Comparison of ENCODE assay signal across 13 cellular contexts in genomic region chr11:17415523-17416104, GRCh38. TPM values are rescaled to one million over a fixed set of nuclear protein-coding genes. Genes with fewer than 3 reads are reported as not detected.
"Had no signal": no experiment of that assay in that cellular context is flagged by ENCODE, and none has a peak within 500 bp of the region (broad histone marks: within the 10 kb centered on the region; RNA-seq: fewer than 3 reads in every experiment).

No MANE protein-coding gene starts in this region.

- DNase-seq: activated B cell treated with CpG ODN at 0.5 μM for 24 hours; activated CD4-positive, alpha-beta T cell treated with anti-CD3 and anti-CD28 coated beads for 48 hours; activated naive CD8-positive, alpha-beta T cell treated with anti-CD3 and anti-CD28 coated beads, Interleukin-2, amount 50 U/mL, for 24 hours; foreskin melanocyte; naive thymus-derived CD4-positive, alpha-beta T cell; pancreas; stomach; testis had no signal

- ATAC-seq: activated naive CD8-positive, alpha-beta T cell treated with anti-CD3 and anti-CD28 coated beads, Interleukin-2, amount 50 U/mL, for 24 hours; naive thymus-derived CD4-positive, alpha-beta T cell; pancreas had no signal

- H3K27me3 ChIP-seq: pancreas, testis had no signal

- H3K4me3 Mint-ChIP-seq: activated B cell treated with CpG ODN at 0.5 μM for 24 hours; activated naive CD8-positive, alpha-beta T cell treated with anti-CD3 and anti-CD28 coated beads, Interleukin-2, amount 50 U/mL, for 24 hours; activated T-helper 1 cell treated with anti-CD3 and anti-CD28 coated beads, Interleukin-12 subunit alpha, Interleukin-12 subunit beta, Interleukin-2, Interleukin-4 antibody, amounts not matched to agents 30 ng/mL and 10 ng/mL and 1 ng/mL, durations not matched to agents 14 hours and 24 hours and 36 hours; T-helper 1 cell treated with Interleukin-12 subunit alpha and Interleukin-12 subunit beta and Interleukin-4 antibody, amounts not matched to agents 30 μg/mL and 1 μg/mL, for 36 hours had no signal

- H3K4me2 ChIP-seq: smooth muscle cell had no signal

- H3K4me3 ChIP-seq: pancreas, smooth muscle cell, stomach, testis had no signal

- H3K36me3 ChIP-seq: pancreas, stomach had no signal

- H3K9me3 Mint-ChIP-seq: activated B cell treated with CpG ODN at 0.5 μM for 24 hours; activated naive CD8-positive, alpha-beta T cell treated with anti-CD3 and anti-CD28 coated beads, Interleukin-2, amount 50 U/mL, for 24 hours; activated T-helper 1 cell treated with anti-CD3 and anti-CD28 coated beads, Interleukin-12 subunit alpha, Interleukin-12 subunit beta, Interleukin-2, Interleukin-4 antibody, amounts not matched to agents 30 ng/mL and 10 ng/mL and 1 ng/mL, durations not matched to agents 14 hours and 24 hours and 36 hours; naive thymus-derived CD4-positive, alpha-beta T cell; T-helper 1 cell treated with Interleukin-12 subunit alpha and Interleukin-12 subunit beta and Interleukin-4 antibody, amounts not matched to agents 30 μg/mL and 1 μg/mL, for 36 hours had no signal

- H3K4me1 Mint-ChIP-seq: activated B cell treated with CpG ODN at 0.5 μM for 24 hours had no signal

- H3K27ac ChIP-seq: epithelial cell of prostate, testis had no signal

- H3K36me3 Mint-ChIP-seq: naive thymus-derived CD4-positive, alpha-beta T cell had no signal

- H3K9me3 ChIP-seq: pancreas, stomach, testis had no signal

- H3K27ac Mint-ChIP-seq: activated B cell treated with CpG ODN at 0.5 μM for 24 hours; activated naive CD8-positive, alpha-beta T cell treated with anti-CD3 and anti-CD28 coated beads, Interleukin-2, amount 50 U/mL, for 24 hours; activated T-helper 1 cell treated with anti-CD3 and anti-CD28 coated beads, Interleukin-12 subunit alpha, Interleukin-12 subunit beta, Interleukin-2, Interleukin-4 antibody, amounts not matched to agents 30 ng/mL and 10 ng/mL and 1 ng/mL, durations not matched to agents 14 hours and 24 hours and 36 hours; T-helper 1 cell treated with Interleukin-12 subunit alpha and Interleukin-12 subunit beta and Interleukin-4 antibody, amounts not matched to agents 30 μg/mL and 1 μg/mL, for 36 hours had no signal

RNA-seq across cellular contexts. Expression of gene KCNJ11, which starts 27.2 kb away (rescaled TPM):
- total RNA-seq: fibroblast of lung, smooth muscle cell had no signal
- polyA plus RNA-seq: fibroblast of lung; naive thymus-derived CD4-positive, alpha-beta T cell; smooth muscle cell had no signal
